ENCODE assay signal across 8 cellular contexts in genomic region chr14:34629657-34630529, GRCh38. TPM values are rescaled to one million over a fixed set of nuclear protein-coding genes. Genes with fewer than 3 reads are reported as not detected.
A peak's percentile ranks its signal among the peaks of the same experiment; 100 is the strongest.
DNase-seq lines count a peak whose midpoint lies in the region; ATAC-seq and TF ChIP-seq lines count a peak whose summit lies in the region.

SNX6 (minus strand) TSS chr14:34630148; CDS start chr14:34630116, 32 bp downstream.

- DNase-seq in HFF-Myc (ENCODE audit: extremely low read depth, low read depth), result no peak
- peak; percentile 71 for DNase-seq in NAMALWA (ENCODE audit: low spot score)
- peak; percentile 71 to 87 (median 76) for DNase-seq in T-helper 2 cell
- DNase-seq in amygdala (lab: John Stamatoyannopoulos, UW), result peak; percentile 23 to 91 (median 76)
- peak; percentile 93 for DNase-seq in left ventricle myocardium superior
- peak; percentile 85 to 92 for DNase-seq in psoas muscle

- H3K27me3 ChIP-seq in psoas muscle (ENCODE audit: insufficient read depth in 3 of 3, low read length in 2 of 3), result no peaks in the 10 kb centered on the region

- H3K4me1 ChIP-seq in psoas muscle, result peaks cover 9% of the 10 kb centered on the region
- no peaks in the 10 kb centered on the region for H3K4me1 ChIP-seq in urinary bladder (ENCODE audit: insufficient read depth)

- H3K36me3 ChIP-seq in psoas muscle (ENCODE audit: insufficient read depth in 1 of 2, low read depth in 1 of 2), result peaks cover 0 to 15% of the 10 kb centered on the region in 2 donors
- no peaks in the 10 kb centered on the region for H3K36me3 ChIP-seq in urinary bladder (ENCODE audit: insufficient read depth)

- WGBS in psoas muscle, 3 donors, result 1 to 2% (median 1%) methylated on average over 47 to 84 of the region's 84 CpGs
- 2% methylated on average over 84 of the region's 84 CpGs for WGBS in urinary bladder

- no peaks in the 10 kb centered on the region for H3K9me3 ChIP-seq in psoas muscle

- peak; percentile 98 for ATAC-seq in left ventricle myocardium superior
- peak; percentile 99 to 100 (median 99) for ATAC-seq in psoas muscle

- peak within 1 kb of the TSS; percentile 72 for H3K4me3 ChIP-seq in GM12875 (ENCODE audit: low read depth, low read length)
- H3K4me3 ChIP-seq in HFF-Myc (replicated peaks; ENCODE audit: low read depth, low read length), result peak within 1 kb of the TSS; percentile 87
- H3K4me3 ChIP-seq in psoas muscle, result peak within 1 kb of the TSS; percentile 100
- peak within 1 kb of the TSS; percentile 97 for H3K4me3 ChIP-seq in urinary bladder (ENCODE audit: low read depth, low read length)

- TF ChIP-seq CTCF in GM12875 (IDR thresholded peaks at IDR 0.05; ENCODE audit: borderline replicate concordance, insufficient read depth, low read depth, low read length) (no peak), HFF-Myc (IDR thresholded peaks at IDR 0.05; ENCODE audit: low read depth, low read length, missing control alignments) (no peak), psoas muscle (IDR thresholded peaks at IDR 0.05) (no peak)

- intact Hi-C loops in left ventricle myocardium superior (cut with micrococcal nuclease) (no loop called here), psoas muscle (cut with DNase I) (no loop called here)

- peak within 1 kb of the TSS; percentile 95 for H3K27ac ChIP-seq in psoas muscle
- H3K27ac ChIP-seq in urinary bladder (ENCODE audit: low read depth), result peak within 1 kb of the TSS; percentile 91

RNA-seq across cellular contexts. Expression of gene SNX6, which starts in this region (rescaled TPM):
- 61.0 TPM for total RNA-seq in left ventricle myocardium superior
- total RNA-seq in psoas muscle, result 10 to 100 TPM; 36.3 to 45.5 (median 44.4) TPM
- 10 to 100 TPM; 30.7 to 66.2 (median 42.6) TPM for polyA plus RNA-seq in psoas muscle
- 171 TPM for total RNA-seq in urinary bladder
- polyA plus RNA-seq in urinary bladder, result 58.9 TPM
